ENCODE assay signal across 20 cellular contexts in the genomic region with DNA sequence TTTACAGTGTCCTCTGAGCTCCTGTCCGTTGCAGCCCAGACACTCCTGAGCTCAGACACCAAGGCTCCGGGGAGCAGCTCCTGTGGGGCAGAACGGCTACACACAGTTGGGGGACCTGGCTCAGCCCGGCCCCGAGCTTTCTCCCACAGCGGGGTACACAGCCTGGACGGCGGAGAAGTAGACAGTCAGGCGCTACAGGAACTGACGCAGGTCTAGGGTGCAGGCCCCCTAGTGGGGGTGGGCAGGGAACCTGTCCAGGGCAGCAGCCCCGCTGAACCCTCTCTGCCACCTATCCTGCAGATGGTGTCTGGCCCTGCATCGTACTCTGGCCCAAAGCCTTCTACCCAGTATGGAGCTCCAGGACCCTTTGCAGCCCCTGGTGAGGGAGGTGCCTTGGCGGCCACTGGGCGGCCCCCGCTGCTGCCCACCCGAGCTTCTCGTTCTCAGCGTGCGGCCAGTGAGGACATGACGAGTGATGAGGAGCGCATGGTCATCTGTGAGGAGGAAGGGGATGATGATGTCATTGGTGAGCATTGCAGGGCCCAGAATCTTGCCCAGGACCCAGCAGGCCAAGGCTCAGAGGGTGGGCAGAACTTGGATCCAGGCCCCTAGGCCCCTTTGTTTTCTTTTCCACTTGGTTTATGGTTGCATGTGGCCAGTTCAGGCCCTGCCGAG. TPM values are rescaled to one million over a fixed set of nuclear protein-coding genes. Genes with fewer than 3 reads are reported as not detected.
DNase-seq lines count a peak whose midpoint lies in the region; ATAC-seq and TF ChIP-seq lines count a peak whose summit lies in the region.
"Had no signal": no experiment of that assay in that cellular context is flagged by ENCODE, and none has a peak within 500 bp of the region (broad histone marks: within the 10 kb centered on the region; RNA-seq: fewer than 3 reads in every experiment).

No MANE protein-coding gene starts in this region.

- in situ Hi-C loops in Panc1 (cut with HindIII; ENCODE audit: low pct_unique_long_range_greater_than_20kb, low sequenced_read_pairs), result no loop called here

- intact Hi-C loops in Panc1 (cut with micrococcal nuclease; ENCODE audit: unreplicated experiment), result no loop called here

- H3K27ac ChIP-seq in Panc1 (ENCODE audit: low read length), result no peak overlapping the region
- H3K27ac ChIP-seq in endodermal cell (ENCODE audit: low read depth, low read length), result no peak overlapping the region
- H3K27ac ChIP-seq: PC-9 had no signal

- peaks cover 21% of the 10 kb centered on the region for H3K4me1 Mint-ChIP-seq in activated T-cell treated with anti-CD3 and anti-CD28 coated beads, Interleukin-2, amount 50 U/mL, for 24 hours (ENCODE audit: low read depth)
- H3K4me1 Mint-ChIP-seq in endodermal cell, result peaks cover 13% of the 10 kb centered on the region
- H3K4me1 Mint-ChIP-seq in stimulated activated memory B cell treated with anti-CD40 and anti-IgM and Interleukin-4, amounts not matched to agents 10 μg/mL and 1 μg/mL and 100 μg/mL, for 72 hours, result peaks cover 44% of the 10 kb centered on the region

- H3K4me3 Mint-ChIP-seq in activated T-cell treated with anti-CD3 and anti-CD28 coated beads, Interleukin-2, amount 50 U/mL, for 24 hours, result no peak overlapping the region
- H3K4me3 Mint-ChIP-seq in endodermal cell, result no peak overlapping the region
- H3K4me3 Mint-ChIP-seq in stimulated activated memory B cell treated with anti-CD40 and anti-IgM and Interleukin-4, amounts not matched to agents 10 μg/mL and 1 μg/mL and 100 μg/mL, for 72 hours, result no peak overlapping the region
- H3K4me3 Mint-ChIP-seq: CD8-positive, alpha-beta T cell; GM23338 had no signal

- CTCF ChIA-PET in Panc1 (lab: Charles Lee), result interaction anchor here (0.7 kb wide), 2 partner anchors 33 to 174 kb away, joined by 3 to 6 read pairs; no protein-coding TSS in a partner anchor

- peak overlapping the region; percentile 22 for H3K27ac Mint-ChIP-seq in activated T-cell treated with anti-CD3 and anti-CD28 coated beads, Interleukin-2, amount 50 U/mL, for 24 hours
- no peak overlapping the region for H3K27ac Mint-ChIP-seq in endodermal cell
- peak overlapping the region; percentile 18 for H3K27ac Mint-ChIP-seq in stimulated activated memory B cell treated with anti-CD40 and anti-IgM and Interleukin-4, amounts not matched to agents 10 μg/mL and 1 μg/mL and 100 μg/mL, for 72 hours
- H3K27ac Mint-ChIP-seq: CD8-positive, alpha-beta T cell; GM23338 had no signal

- BruUV-seq in Panc1 (replicated peaks; lab: Mats Ljungman, UMichigan), result no TSS peak

- 96 to 97% methylated on average over 11 to 22 of the region's 22 CpGs for WGBS in endodermal cell (ENCODE audit: insufficient coverage in 1 of 2, insufficient read length in 1 of 2), 2 experiments

- H3K27me3 ChIP-seq in Panc1 (ENCODE audit: control insufficient read depth, insufficient read depth, low read length) (no peaks in the 10 kb centered on the region), endodermal cell (ENCODE audit: control insufficient read depth, insufficient read depth, low read length, poor library complexity, severe bottlenecking) (no peaks in the 10 kb centered on the region)

- H3K36me3 ChIP-seq in Panc1 (ENCODE audit: control insufficient read depth, insufficient read depth, low read length), result no peaks in the 10 kb centered on the region; the same call in 1 of the 2 replicates
- peaks cover 64% of the 10 kb centered on the region for H3K36me3 ChIP-seq in endodermal cell (ENCODE audit: control insufficient read depth, insufficient read depth, low read length)

- H3K4me1 ChIP-seq in Panc1 (ENCODE audit: control insufficient read depth, insufficient read depth, low read length) (peaks cover 15% of the 10 kb centered on the region), endodermal cell (ENCODE audit: control insufficient read depth, insufficient read depth, low read length) (no peaks in the 10 kb centered on the region)

- H3K36me3 Mint-ChIP-seq in activated T-cell treated with anti-CD3 and anti-CD28 coated beads, Interleukin-2, amount 50 U/mL, for 24 hours (ENCODE audit: low read depth), result peaks cover 76% of the 10 kb centered on the region
- peaks cover 37% of the 10 kb centered on the region for H3K36me3 Mint-ChIP-seq in endodermal cell (ENCODE audit: low read depth)
- H3K36me3 Mint-ChIP-seq in stimulated activated memory B cell treated with anti-CD40 and anti-IgM and Interleukin-4, amounts not matched to agents 10 μg/mL and 1 μg/mL and 100 μg/mL, for 72 hours, result peaks cover 33% of the 10 kb centered on the region

- POLR2A ChIA-PET in Panc1 (lab: Charles Lee), result no interaction called here

- no peaks in the 10 kb centered on the region for H3K9me3 Mint-ChIP-seq in activated T-cell treated with anti-CD3 and anti-CD28 coated beads, Interleukin-2, amount 50 U/mL, for 24 hours
- H3K9me3 Mint-ChIP-seq in endodermal cell, result no peaks in the 10 kb centered on the region
- H3K9me3 Mint-ChIP-seq in stimulated activated memory B cell treated with anti-CD40 and anti-IgM and Interleukin-4, amounts not matched to agents 10 μg/mL and 1 μg/mL and 100 μg/mL, for 72 hours, result no peaks in the 10 kb centered on the region
- H3K9me3 Mint-ChIP-seq: CD8-positive, alpha-beta T cell; GM23338 had no signal

- no peak overlapping the region for H3K4me3 ChIP-seq in Panc1 (ENCODE audit: low read depth in 2 of 2, low read length in 2 of 2)
- H3K4me3 ChIP-seq in endodermal cell (ENCODE audit: low read length), result no peak overlapping the region
- H3K4me3 ChIP-seq: GM12878, GM23338, PC-9 had no signal

- DNase-seq in activated T-cell treated with anti-CD3 and anti-CD28 coated beads, Interleukin-2, amount 50 U/mL, for 24 hours, result no peak
- no peak for DNase-seq in activated T-cell treated with anti-CD3 and anti-CD28 coated beads for 4 hours
- no peak for DNase-seq in Panc1 (ENCODE audit: low read depth, low spot score)
- DNase-seq in endodermal cell, result no peak
- no peak for DNase-seq in NCI-H748 (lab: John Stamatoyannopoulos, UW; ENCODE audit: unreplicated experiment)
- DNase-seq in medulla oblongata (ENCODE audit: extremely low spot score), result no peak
- DNase-seq: 8988T; CD8-positive, alpha-beta T cell; DMS79; NCI-H1048; NCI-H1436 treated with DMSO at 0.1 percent for 48 hours; NCI-H2081; NCI-H510A; PC-9 had no signal

- TF ChIP-seq CTCF in Panc1 (IDR thresholded peaks at IDR 0.05), result peak; percentile 20; the same call in 1 of the 2 replicates
- TF ChIP-seq CTCF in endodermal cell (conservative IDR thresholded peaks at IDR 0.05), result peak; percentile 22

- no peak overlapping the region for H3K9ac ChIP-seq in endodermal cell (ENCODE audit: extremely low read depth, low read length, poor library complexity, severe bottlenecking)

- H3K9me3 ChIP-seq in Panc1 (ENCODE audit: control insufficient read depth, insufficient read depth, low read depth, low read length) (no peaks in the 10 kb centered on the region), endodermal cell (ENCODE audit: control insufficient read depth, low read length) (no peaks in the 10 kb centered on the region)

- no peaks in the 10 kb centered on the region for H3K27me3 Mint-ChIP-seq in activated T-cell treated with anti-CD3 and anti-CD28 coated beads, Interleukin-2, amount 50 U/mL, for 24 hours
- no peaks in the 10 kb centered on the region for H3K27me3 Mint-ChIP-seq in endodermal cell (ENCODE audit: insufficient read depth)
- H3K27me3 Mint-ChIP-seq in stimulated activated memory B cell treated with anti-CD40 and anti-IgM and Interleukin-4, amounts not matched to agents 10 μg/mL and 1 μg/mL and 100 μg/mL, for 72 hours, result no peaks in the 10 kb centered on the region

- ATAC-seq in Panc1 (no peak), HG03457 (IDR thresholded peaks at IDR 0.05; ENCODE audit: unreplicated experiment) (no peak)
- ATAC-seq in stimulated activated memory B cell treated with anti-CD40 and anti-IgM and Interleukin-4, amounts not matched to agents 10 μg/mL and 1 μg/mL and 100 μg/mL, for 72 hours, result no peak
- ATAC-seq: CD8-positive, alpha-beta T cell; GM12878; GM23338 had no signal

RNA-seq across cellular contexts. Expression of gene PRR19, which starts 12.9 kb away (rescaled TPM):
- total RNA-seq in Panc1 (2021; ENCODE audit: unreplicated experiment) (2.1 TPM), endodermal cell (1 to 10 TPM; 1.4 to 2.7 TPM)
- polyA plus RNA-seq in Panc1 (2012; ENCODE audit: insufficient read length), result 2.2 TPM
- 1.9 TPM for polyA plus RNA-seq in endodermal cell (2013, experiment 1 of 2)
- polyA plus RNA-seq in endodermal cell (2013, experiment 2 of 2), result 2.4 TPM

RNA-seq across cellular contexts. Expression of gene PAFAH1B3, which starts 13.4 kb away (rescaled TPM):
- total RNA-seq in Panc1 (2021; ENCODE audit: unreplicated experiment) (92.2 TPM), endodermal cell (10 to 100 TPM; 63.0 to 70.2 TPM)
- 160 TPM for polyA plus RNA-seq in Panc1 (2012; ENCODE audit: insufficient read length)
- polyA plus RNA-seq in endodermal cell (2013, experiment 1 of 2), result 105 TPM
- polyA plus RNA-seq in endodermal cell (2013, experiment 2 of 2), result 98.0 TPM

RNA-seq across cellular contexts. Expression of gene CIC, which starts 20.0 kb away (rescaled TPM):
- total RNA-seq in Panc1 (2021; ENCODE audit: unreplicated experiment), result 67.4 TPM
- polyA plus RNA-seq in Panc1 (2012; ENCODE audit: insufficient read length), result 49.9 TPM
- total RNA-seq in endodermal cell, result 10 to 100 TPM; 48.6 to 57.6 TPM
- polyA plus RNA-seq in endodermal cell (2013, experiment 1 of 2), result 55.5 TPM
- polyA plus RNA-seq in endodermal cell (2013, experiment 2 of 2), result 51.2 TPM

RNA-seq across cellular contexts. Expression of gene TMEM145, which starts 24.1 kb away (rescaled TPM):
- total RNA-seq in Panc1 (2021; ENCODE audit: unreplicated experiment) (3.0 TPM), endodermal cell (under 1 TPM; 0.38 to 0.42 TPM)
- 4.3 TPM for polyA plus RNA-seq in Panc1 (2012; ENCODE audit: insufficient read length)
- polyA plus RNA-seq in endodermal cell (2013, experiment 1 of 2), result 4.4 TPM
- polyA plus RNA-seq in endodermal cell (2013, experiment 2 of 2), result 2.2 TPM
- total RNA-seq: CD8-positive, alpha-beta T cell; G401; MCF 10A had no signal

RNA-seq across cellular contexts. Expression of gene ERF, which starts 34.1 kb away (rescaled TPM):
- 85.7 TPM for total RNA-seq in Panc1 (2021; ENCODE audit: unreplicated experiment)
- 70.6 TPM for polyA plus RNA-seq in Panc1 (2012; ENCODE audit: insufficient read length)
- 100 to 1,000 TPM; 106 to 138 TPM for total RNA-seq in endodermal cell
- 70.5 TPM for polyA plus RNA-seq in endodermal cell (2013, experiment 1 of 2)
- polyA plus RNA-seq in endodermal cell (2013, experiment 2 of 2), result 59.5 TPM
